In genomic region chr13:46051958-46052313, GRCh38 we compare ENCODE assay signal across 8 cellular contexts. TPM values are rescaled to one million over a fixed set of nuclear protein-coding genes. Genes with fewer than 3 reads are reported as not detected.
DNase-seq lines count a peak whose midpoint lies in the region; ATAC-seq and TF ChIP-seq lines count a peak whose summit lies in the region.

No MANE protein-coding gene starts in this region.

- no peak overlapping the region for H2BK5ac ChIP-seq in trophoblast cell (ENCODE audit: low read depth, low read length, poor library complexity)

- peaks cover 35% of the 10 kb centered on the region for H3K27me3 Mint-ChIP-seq in T-helper 1 cell treated with Interleukin-12 subunit alpha and Interleukin-12 subunit beta and Interleukin-4 antibody, amounts not matched to agents 30 μg/mL and 1 μg/mL, for 36 hours (ENCODE audit: low read depth)

- H4K91ac ChIP-seq in trophoblast cell (ENCODE audit: low read depth, low read length), result peak overlapping the region; percentile 69

- H3K9me3 Mint-ChIP-seq in T-helper 1 cell treated with Interleukin-12 subunit alpha and Interleukin-12 subunit beta and Interleukin-4 antibody, amounts not matched to agents 30 μg/mL and 1 μg/mL, for 36 hours, result no peaks in the 10 kb centered on the region

- no peak overlapping the region for H2BK12ac ChIP-seq in trophoblast cell (ENCODE audit: low read length)

- POLR2A ChIA-PET in RWPE1 (lab: Yijun Ruan, JAX; ENCODE audit: low non-redundant PET), result interaction anchor here (1.1 kb wide), 1 partner anchor 10 kb away, joined by 3 read pairs; no protein-coding TSS in a partner anchor

- DNase-seq in T-helper 1 cell (no peak), RWPE1 (ENCODE audit: low spot score) (no peak), fibroblast of lung (ENCODE audit: low read depth in 2 of 2) (no peak), trophoblast cell (no peak), NCI-H2227 (lab: John Stamatoyannopoulos, UW; ENCODE audit: unreplicated experiment) (no peak), GM20000 (ENCODE audit: low spot score) (no peak)

- peak overlapping the region; percentile 89 for H3K27ac ChIP-seq in RWPE1
- peak overlapping the region; percentile 89 for H3K27ac ChIP-seq in fibroblast of lung (ENCODE audit: insufficient read depth, low read length)
- H3K27ac ChIP-seq in trophoblast cell (ENCODE audit: low read depth, low read length), result no peak overlapping the region

- no peak for ATAC-seq in HG02610 (IDR thresholded peaks at IDR 0.05; ENCODE audit: unreplicated experiment)

- CTCF ChIA-PET in RWPE1 (lab: Yijun Ruan, JAX), result interaction anchor here (0.6 to 1.4 kb wide), 4 partner anchors 17 to 91 kb away, joined by 3 read pairs; no protein-coding TSS in a partner anchor

- H3K9ac ChIP-seq in fibroblast of lung (ENCODE audit: insufficient read depth, low read length) (peak overlapping the region; percentile 88), trophoblast cell (ENCODE audit: low read length) (peak overlapping the region; percentile 85)

- H3K23ac ChIP-seq in trophoblast cell (ENCODE audit: low read length), result no peak overlapping the region

- H3K4me1 Mint-ChIP-seq in T-helper 1 cell treated with Interleukin-12 subunit alpha and Interleukin-12 subunit beta and Interleukin-4 antibody, amounts not matched to agents 30 μg/mL and 1 μg/mL, for 36 hours (ENCODE audit: low read depth), result peaks cover 35% of the 10 kb centered on the region

- no peak overlapping the region for H4K12ac ChIP-seq in trophoblast cell (ENCODE audit: low read depth, low read length)

- H3K79me2 ChIP-seq in fibroblast of lung (ENCODE audit: control insufficient read depth, insufficient read depth, low read length) (peaks cover 45% of the 10 kb centered on the region), trophoblast cell (ENCODE audit: control insufficient read depth, insufficient read depth, low read length, poor library complexity) (peaks cover 3% of the 10 kb centered on the region)

- H3K4me3 Mint-ChIP-seq in T-helper 1 cell treated with Interleukin-12 subunit alpha and Interleukin-12 subunit beta and Interleukin-4 antibody, amounts not matched to agents 30 μg/mL and 1 μg/mL, for 36 hours, result peak overlapping the region; percentile 94

- TF ChIP-seq CTCF in RWPE1 (conservative IDR thresholded peaks at IDR 0.05; ENCODE audit: low read depth), result no peak
- no peak for TF ChIP-seq CTCF in fibroblast of lung (conservative IDR thresholded peaks at IDR 0.05 in 1 of 2, IDR thresholded peaks at IDR 0.05 in 1 of 2; ENCODE audit: low read depth in 1 of 2, low read length in 2 of 2)
- TF ChIP-seq CTCF in GM20000 (IDR thresholded peaks at IDR 0.05; ENCODE audit: extremely low read depth, missing control alignments), result no peak

- H3K4me3 ChIP-seq in fibroblast of lung (replicated peaks in 1 of 4; ENCODE audit: control extremely low read depth in 1 of 4, insufficient read depth in 1 of 4, low read depth in 3 of 4, low read length in 4 of 4) (peak overlapping the region; percentile 84 to 100 (median 91)), trophoblast cell (ENCODE audit: low read depth, low read length) (peak overlapping the region; percentile 94)

- H3K9me3 ChIP-seq in fibroblast of lung (ENCODE audit: control insufficient read depth, insufficient read depth, low read depth, low read length), result no peaks in the 10 kb centered on the region
- H3K9me3 ChIP-seq in trophoblast cell (ENCODE audit: insufficient read depth, low read depth, low read length), result no peaks in the 10 kb centered on the region

- H3K4me1 ChIP-seq in fibroblast of lung (ENCODE audit: control insufficient read depth, extremely low read depth, insufficient read depth, low read length) (peaks cover 2% of the 10 kb centered on the region), trophoblast cell (ENCODE audit: control insufficient read depth in 1 of 2, insufficient read depth in 2 of 2, low read length in 2 of 2) (no peaks in the 10 kb centered on the region)

- no peak overlapping the region for H3K14ac ChIP-seq in trophoblast cell (ENCODE audit: low read length)

- peak overlapping the region; percentile 96 for H3K27ac Mint-ChIP-seq in T-helper 1 cell treated with Interleukin-12 subunit alpha and Interleukin-12 subunit beta and Interleukin-4 antibody, amounts not matched to agents 30 μg/mL and 1 μg/mL, for 36 hours

- peaks cover 3% of the 10 kb centered on the region for H3K79me1 ChIP-seq in trophoblast cell (ENCODE audit: low read length)

- H2AFZ ChIP-seq in fibroblast of lung (ENCODE audit: low read length) (peak overlapping the region; percentile 80), trophoblast cell (ENCODE audit: insufficient read depth, low read length, poor library complexity) (no peak overlapping the region)

- no peak overlapping the region for H2BK120ac ChIP-seq in trophoblast cell (ENCODE audit: insufficient read depth, low read length, poor library complexity)

- no peaks in the 10 kb centered on the region for H4K20me1 ChIP-seq in fibroblast of lung (ENCODE audit: control insufficient read depth, extremely low read depth, insufficient read depth, low read length)

- H3K18ac ChIP-seq in trophoblast cell (ENCODE audit: low read length), result no peak overlapping the region

- peaks cover 2% of the 10 kb centered on the region for H3K36me3 Mint-ChIP-seq in T-helper 1 cell treated with Interleukin-12 subunit alpha and Interleukin-12 subunit beta and Interleukin-4 antibody, amounts not matched to agents 30 μg/mL and 1 μg/mL, for 36 hours (ENCODE audit: low read depth)

- peak overlapping the region; percentile 91 for H4K8ac ChIP-seq in trophoblast cell (ENCODE audit: low read depth, low read length)

- H2AK5ac ChIP-seq in trophoblast cell (ENCODE audit: low read length), result no peak overlapping the region

- peak overlapping the region; percentile 55 for H3K4me2 ChIP-seq in fibroblast of lung (ENCODE audit: extremely low read depth, insufficient read depth, low read length)
- H3K4me2 ChIP-seq in trophoblast cell (ENCODE audit: low read length), result peak overlapping the region; percentile 88

- WGBS in trophoblast cell (ENCODE audit: extremely low coverage, insufficient coverage, insufficient read length), result no CpG with 5 or more reads among the region's 7 CpGs

- H3K27me3 ChIP-seq in fibroblast of lung (ENCODE audit: control insufficient read depth, insufficient read depth, low read length) (no peaks in the 10 kb centered on the region), trophoblast cell (ENCODE audit: insufficient read depth, low read length) (no peaks in the 10 kb centered on the region)

- H3K36me3 ChIP-seq in fibroblast of lung (ENCODE audit: control insufficient read depth, insufficient read depth, low read length), result no peaks in the 10 kb centered on the region
- no peaks in the 10 kb centered on the region for H3K36me3 ChIP-seq in trophoblast cell (ENCODE audit: control insufficient read depth in 1 of 2, insufficient read depth in 2 of 2, low read length in 2 of 2)

- peak overlapping the region; percentile 60 for H3K4ac ChIP-seq in trophoblast cell (ENCODE audit: low read depth, low read length)

RNA-seq across cellular contexts. Expression of gene ZC3H13, which starts 0.6 kb away (rescaled TPM):
- total RNA-seq in fibroblast of lung, result 19.0 and 21.8 TPM in 2 replicates
- 4.5 and 5.8 TPM in 2 replicates for polyA plus RNA-seq in fibroblast of lung
- polyA plus RNA-seq in fibroblast of lung (2012), result 30.6 and 32.2 TPM in 2 replicates
- polyA minus RNA-seq in fibroblast of lung (ENCODE audit: low replicate concordance), result 15.0 and 15.4 TPM in 2 replicates
- polyA plus RNA-seq in trophoblast cell (2013), result 36.0 and 37.7 TPM in 2 replicates

RNA-seq across cellular contexts. Expression of gene CPB2, which starts 52.9 kb away (rescaled TPM):
- not detected in 2 replicates for total RNA-seq in fibroblast of lung
- not detected in 2 replicates for polyA plus RNA-seq in fibroblast of lung
- polyA plus RNA-seq in fibroblast of lung (2012), result not detected in 2 replicates
- not detected in 2 replicates for polyA minus RNA-seq in fibroblast of lung (ENCODE audit: low replicate concordance)
- polyA plus RNA-seq in trophoblast cell (2013), result 0.07 and 0.12 TPM in 2 replicates
